In the genomic region with DNA sequence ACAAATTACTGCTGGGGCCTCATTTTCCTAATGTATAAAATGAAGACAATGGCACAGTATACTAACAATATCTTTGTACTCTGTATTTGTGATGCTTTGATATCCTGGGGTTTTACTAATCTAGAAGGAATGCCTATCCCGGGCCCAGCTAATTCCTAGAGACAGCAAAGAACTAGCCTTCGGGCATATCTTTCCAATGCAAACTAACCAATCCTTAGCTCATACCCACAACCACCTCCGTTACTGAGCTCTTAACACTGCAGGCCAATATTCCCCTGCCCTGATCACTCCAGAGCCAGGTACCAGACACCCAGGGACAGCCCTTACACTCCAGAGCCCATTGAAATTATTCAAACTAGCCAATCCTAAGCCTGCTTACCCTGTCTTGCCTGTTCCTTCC, we compare ENCODE assay signal across 22 cellular contexts.
DNase-seq lines count a peak whose midpoint lies in the region; ATAC-seq, FAIRE-seq and TF ChIP-seq lines count a peak whose summit lies in the region.
"Had no signal": no experiment of that assay in that cellular context is flagged by ENCODE, and none has a peak within 500 bp of the region (broad histone marks: within the 10 kb centered on the region; RNA-seq: fewer than 3 reads in every experiment).

No MANE protein-coding gene starts in this region.

- H3K4me1 Mint-ChIP-seq in MCF 10A (ENCODE audit: insufficient read depth, unreplicated experiment) = peaks cover 12% of the 10 kb centered on the region
- peaks cover 3% of the 10 kb centered on the region for H3K4me1 Mint-ChIP-seq in astrocyte (ENCODE audit: low read depth, unreplicated experiment)

- H3K36me3 Mint-ChIP-seq in MCF 10A (ENCODE audit: insufficient read depth, unreplicated experiment) (no peaks in the 10 kb centered on the region), astrocyte (ENCODE audit: low read depth, unreplicated experiment) (peaks cover 17% of the 10 kb centered on the region)

- H3K36me3 ChIP-seq in breast epithelium (no peaks in the 10 kb centered on the region), astrocyte (ENCODE audit: insufficient read depth, low read length) (no peaks in the 10 kb centered on the region)
- H3K36me3 ChIP-seq: BE2C, left lung, spleen had no signal

- no peaks in the 10 kb centered on the region for H4K20me1 ChIP-seq in astrocyte (ENCODE audit: insufficient read depth, low read length)

- no peaks in the 10 kb centered on the region for H3K27me3 Mint-ChIP-seq in MCF 10A (ENCODE audit: insufficient read depth, unreplicated experiment)
- H3K27me3 Mint-ChIP-seq in astrocyte (ENCODE audit: low read depth, unreplicated experiment) = no peaks in the 10 kb centered on the region
- H3K27me3 Mint-ChIP-seq: effector memory CD8-positive, alpha-beta T cell had no signal

- H3K27me3 ChIP-seq in breast epithelium = no peaks in the 10 kb centered on the region
- H3K27me3 ChIP-seq in astrocyte (ENCODE audit: insufficient read depth, low read length) = no peaks in the 10 kb centered on the region
- H3K27me3 ChIP-seq: BE2C, left lung, spleen had no signal

- TF ChIP-seq POLR2A in breast epithelium (IDR thresholded peaks at IDR 0.05) = no peak

- H3K27ac ChIP-seq in breast epithelium (no peak overlapping the region), astrocyte (ENCODE audit: low read depth, low read length) (no peak overlapping the region), coronary artery (no peak overlapping the region)
- H3K27ac ChIP-seq: 22Rv1, left lung, spleen had no signal

- DNase-seq in MCF 10A (ENCODE audit: unreplicated experiment) (no peak), breast epithelium (ENCODE audit: low spot score in 2 of 2) (no peak), astrocyte (ENCODE audit: low read depth) (peak; percentile 21), islet precursor cell (peak; percentile 80), coronary artery (ENCODE audit: low spot score) (no peak), GM13976 (ENCODE audit: low spot score) (no peak)
- DNase-seq: activated CD4-positive, alpha-beta T cell treated with anti-CD3 and anti-CD28 coated beads for 1 hour; activated naive CD4-positive, alpha-beta T cell treated with Interleukin-2 at 50 U/mL for 16 hours; activated T-cell treated with anti-CD3 and anti-CD28 coated beads, Interleukin-2, amount 50 U/mL, for 4 hours; anterior cingulate cortex; BE2C; COR-L47; DMS79 treated with DMSO at 0.1 percent for 48 hours; effector memory CD8-positive, alpha-beta T cell; KG1; left lung; NCI-H1048; NCI-H526; spleen had no signal

- H3K4me2 ChIP-seq in astrocyte (ENCODE audit: low read length) = no peak overlapping the region

- in situ Hi-C loops in GM13976 (cut with MboI; ENCODE audit: low sequenced_read_pairs, unreplicated experiment) = no loop called here

- H3K4me3 ChIP-seq in breast epithelium (no peak overlapping the region), astrocyte (ENCODE audit: insufficient read depth, low read depth, low read length) (no peak overlapping the region), coronary artery (no peak overlapping the region)
- H3K4me3 ChIP-seq: left lung, spleen had no signal

- H3K4me1 ChIP-seq in breast epithelium (no peaks in the 10 kb centered on the region), astrocyte (ENCODE audit: insufficient read depth, low read length) (no peaks in the 10 kb centered on the region)
- H3K4me1 ChIP-seq: BE2C, spleen had no signal

- H3K9ac ChIP-seq in astrocyte (ENCODE audit: low read length) = no peak overlapping the region

- POLR2A ChIA-PET in MCF 10A (lab: Yijun Ruan, JAX) = no interaction called here

- no peak for TF ChIP-seq CTCF in MCF 10A (IDR thresholded peaks at IDR 0.05; ENCODE audit: unreplicated experiment)
- TF ChIP-seq CTCF in breast epithelium (IDR thresholded peaks at IDR 0.05) = no peak
- TF ChIP-seq CTCF in astrocyte (IDR thresholded peaks at IDR 0.05; ENCODE audit: insufficient read depth, low read depth, low read length) = no peak
- TF ChIP-seq CTCF in coronary artery (IDR thresholded peaks at IDR 0.05) = no peak
- TF ChIP-seq CTCF in GM13976 (IDR thresholded peaks at IDR 0.05; ENCODE audit: borderline replicate concordance, control extremely low read depth, extremely low read depth, insufficient read depth, missing control alignments) = no peak

- peak overlapping the region; percentile 2 for H3K27ac Mint-ChIP-seq in MCF 10A (ENCODE audit: low read depth, unreplicated experiment)
- H3K27ac Mint-ChIP-seq in astrocyte (ENCODE audit: unreplicated experiment) = no peak overlapping the region
- H3K27ac Mint-ChIP-seq: effector memory CD8-positive, alpha-beta T cell had no signal

- ATAC-seq in HG02763 (IDR thresholded peaks at IDR 0.05; ENCODE audit: unreplicated experiment) (no peak), GM19467 (IDR thresholded peaks at IDR 0.05; ENCODE audit: unreplicated experiment) (no peak)
- ATAC-seq: activated T-cell treated with anti-CD3 and anti-CD28 coated beads, Interleukin-2, amount 50 U/mL, for 4 hours; effector memory CD8-positive, alpha-beta T cell; left lung had no signal

- CTCF ChIA-PET in MCF 10A (lab: Yijun Ruan, JAX) = no interaction called here

- H3K4me3 Mint-ChIP-seq in MCF 10A (ENCODE audit: unreplicated experiment) = no peak overlapping the region
- no peak overlapping the region for H3K4me3 Mint-ChIP-seq in astrocyte (ENCODE audit: unreplicated experiment)
- H3K4me3 Mint-ChIP-seq: activated T-cell treated with anti-CD3 and anti-CD28 coated beads, Interleukin-2, amount 50 U/mL, for 4 hours; effector memory CD8-positive, alpha-beta T cell had no signal

- no peak overlapping the region for H2AFZ ChIP-seq in astrocyte (ENCODE audit: low read depth, low read length)

- intact Hi-C loops in MCF 10A (cut with micrococcal nuclease) = no loop called here
- intact Hi-C loops in breast epithelium (cut with DNase I; ENCODE audit: low total_unique reads) = no loop called here

- no peaks in the 10 kb centered on the region for H3K79me2 ChIP-seq in astrocyte (ENCODE audit: insufficient read depth, low read length)

- no peaks in the 10 kb centered on the region for H3K9me3 Mint-ChIP-seq in MCF 10A (ENCODE audit: unreplicated experiment)
- peaks cover 9% of the 10 kb centered on the region for H3K9me3 Mint-ChIP-seq in astrocyte (ENCODE audit: unreplicated experiment)

- no TSS peak for BruUV-seq in MCF 10A (replicated peaks; lab: Mats Ljungman, UMichigan)

- no peak for FAIRE-seq in astrocyte (lab: Jason Lieb, UNC)

- H3K9me3 ChIP-seq in breast epithelium (no peaks in the 10 kb centered on the region), astrocyte (ENCODE audit: insufficient read depth, low read depth, low read length) (no peaks in the 10 kb centered on the region)
- H3K9me3 ChIP-seq: BE2C had no signal

Comparison
In these comparisons a context has a peak if more than half of its experiments do, and no peak if none do; other contexts are left out.
1. DNase-seq: peak in astrocyte (single experiment) and islet precursor cell (single experiment); none in MCF 10A (single experiment), breast epithelium (0 of 2), coronary artery (single experiment) and GM13976 (single experiment).